Comparison of ENCODE assay signal across 29 cellular contexts in the genomic region with DNA sequence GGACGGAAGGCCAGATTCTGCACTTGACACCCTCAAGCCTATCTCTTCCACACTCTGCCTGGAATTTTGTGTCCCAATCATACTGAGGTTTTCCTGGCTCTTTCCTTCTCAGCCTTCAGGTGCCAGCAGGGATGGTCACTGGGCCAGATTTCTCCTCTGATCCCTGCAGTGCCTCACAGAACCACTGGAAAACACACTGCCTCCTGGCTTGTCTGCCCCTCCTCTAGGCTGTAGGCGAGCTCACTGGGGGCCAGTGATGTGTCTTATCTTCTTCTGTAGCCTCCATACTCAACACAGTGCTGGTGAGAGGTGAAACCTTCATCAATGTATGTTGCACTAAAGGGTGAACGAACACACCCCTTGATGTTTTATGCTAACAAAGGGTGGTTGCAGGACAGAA.
"Had no signal": no experiment of that assay in that cellular context is flagged by ENCODE, and none has a peak within 500 bp of the region (broad histone marks: within the 10 kb centered on the region; RNA-seq: fewer than 3 reads in every experiment).

No MANE protein-coding gene starts in this region.

- H3K9ac ChIP-seq: parathyroid adenoma had no signal

- ATAC-seq: activated CD4-positive, CD25-positive, alpha-beta regulatory T cell treated with anti-CD3 and anti-CD28 coated beads, Interleukin-2, amount 50 U/mL, for 24 hours; effector memory CD8-positive, alpha-beta T cell; esophagus mucosa; foreskin keratinocyte; left colon; naive thymus-derived CD8-positive, alpha-beta T cell; stimulated activated naive B cell treated with anti-CD40 and anti-IgM and Interleukin-4, amounts not matched to agents 10 μg/mL and 1 μg/mL and 100 μg/mL, for 72 hours had no signal

- H3K9me3 Mint-ChIP-seq: neural crest cell had no signal

- H3K36me3 Mint-ChIP-seq: activated naive CD4-positive, alpha-beta T cell treated with anti-CD3 and anti-CD28 coated beads, Interleukin-2, amount 10 ng/mL, durations not matched to agents 7 days and 5 days had no signal

- H3K4me1 ChIP-seq: parathyroid adenoma, thyroid gland, upper lobe of left lung had no signal

- H2AFZ ChIP-seq: parathyroid adenoma had no signal

- H3K4me1 Mint-ChIP-seq: activated naive CD4-positive, alpha-beta T cell treated with anti-CD3 and anti-CD28 coated beads, Interleukin-2, amount 10 ng/mL, durations not matched to agents 7 days and 5 days; naive thymus-derived CD8-positive, alpha-beta T cell had no signal

- H3K27ac Mint-ChIP-seq: activated naive CD4-positive, alpha-beta T cell treated with anti-CD3 and anti-CD28 coated beads, Interleukin-2, amount 10 ng/mL, durations not matched to agents 7 days and 5 days; activated T-helper 1 cell treated with anti-CD3 and anti-CD28 coated beads, Interleukin-12 subunit alpha, Interleukin-12 subunit beta, Interleukin-2, Interleukin-4 antibody, amounts not matched to agents 30 ng/mL and 10 ng/mL and 1 ng/mL, durations not matched to agents 14 hours and 24 hours and 36 hours; effector memory CD8-positive, alpha-beta T cell; stimulated activated naive B cell treated with anti-CD40 and anti-IgM and Interleukin-4, amounts not matched to agents 10 μg/mL and 1 μg/mL and 100 μg/mL, for 72 hours; T-helper 1 cell treated with Interleukin-12 subunit alpha and Interleukin-12 subunit beta and Interleukin-4 antibody, amounts not matched to agents 30 μg/mL and 1 μg/mL, for 36 hours had no signal

- DNase-seq: activated CD4-positive, alpha-beta T cell treated with anti-CD3 and anti-CD28 coated beads for 48 hours; activated CD4-positive, alpha-beta T cell treated with anti-CD3 and anti-CD28 coated beads, Interleukin-2, amount 50 U/mL, for 48 hours; activated CD8-positive, alpha-beta memory T cell treated with anti-CD3 and anti-CD28 coated beads, Interleukin-2, amount 50 U/mL, for 4 hours; activated effector memory CD4-positive, alpha-beta T cell treated with anti-CD3 and anti-CD28 coated beads, Interleukin-2, amount 50 U/mL, for 16 hours; activated naive CD4-positive, alpha-beta T cell treated with anti-CD3 and anti-CD28 coated beads, Interleukin-2, amount 10 ng/mL, durations not matched to agents 7 days and 5 days; activated T-cell treated with anti-CD3 and anti-CD28 coated beads, Interleukin-2, amount 50 U/mL, for 1 hour; amniotic stem cell; brain microvascular endothelial cell; effector memory CD8-positive, alpha-beta T cell; foreskin keratinocyte; left colon; naive thymus-derived CD8-positive, alpha-beta T cell; nucleus accumbens; stimulated activated CD4-positive, alpha-beta T cell treated with anti-CD3 and anti-CD28 coated beads, Interleukin-15, amount 100 ng/mL, for 24 hours; stimulated activated CD4-positive, alpha-beta T cell treated with anti-CD3 and anti-CD28 coated beads, Interleukin-2, amount 100 ng/mL, for 24 hours; stimulated activated naive B cell treated with anti-CD40 and anti-IgM and Interleukin-4, amounts not matched to agents 10 μg/mL and 1 μg/mL and 100 μg/mL, for 72 hours; stomach; T1000; thyroid gland; upper lobe of left lung; WERI-Rb-1 had no signal

- H3K27ac ChIP-seq: brain microvascular endothelial cell, coronary artery, foreskin keratinocyte, parathyroid adenoma, right atrium auricular region, stomach, thyroid gland, upper lobe of left lung, WERI-Rb-1 had no signal

- H3K9me3 ChIP-seq: right atrium auricular region, stomach, thyroid gland, upper lobe of left lung had no signal

- H3K27me3 ChIP-seq: brain microvascular endothelial cell, foreskin keratinocyte, right atrium auricular region, thyroid gland, upper lobe of left lung had no signal

- H3K4me3 ChIP-seq: coronary artery, right atrium auricular region, stomach, thyroid gland, upper lobe of left lung had no signal

- H3K36me3 ChIP-seq: brain microvascular endothelial cell, right atrium auricular region, stomach, thyroid gland, upper lobe of left lung, WERI-Rb-1 had no signal

- H3K4me3 Mint-ChIP-seq: activated naive CD4-positive, alpha-beta T cell treated with anti-CD3 and anti-CD28 coated beads, Interleukin-2, amount 10 ng/mL, durations not matched to agents 7 days and 5 days; activated T-helper 1 cell treated with anti-CD3 and anti-CD28 coated beads, Interleukin-12 subunit alpha, Interleukin-12 subunit beta, Interleukin-2, Interleukin-4 antibody, amounts not matched to agents 30 ng/mL and 10 ng/mL and 1 ng/mL, durations not matched to agents 14 hours and 24 hours and 36 hours; effector memory CD8-positive, alpha-beta T cell; naive thymus-derived CD8-positive, alpha-beta T cell; neural crest cell; stimulated activated naive B cell treated with anti-CD40 and anti-IgM and Interleukin-4, amounts not matched to agents 10 μg/mL and 1 μg/mL and 100 μg/mL, for 72 hours; T-helper 1 cell treated with Interleukin-12 subunit alpha and Interleukin-12 subunit beta and Interleukin-4 antibody, amounts not matched to agents 30 μg/mL and 1 μg/mL, for 36 hours had no signal
